In the genomic region with DNA sequence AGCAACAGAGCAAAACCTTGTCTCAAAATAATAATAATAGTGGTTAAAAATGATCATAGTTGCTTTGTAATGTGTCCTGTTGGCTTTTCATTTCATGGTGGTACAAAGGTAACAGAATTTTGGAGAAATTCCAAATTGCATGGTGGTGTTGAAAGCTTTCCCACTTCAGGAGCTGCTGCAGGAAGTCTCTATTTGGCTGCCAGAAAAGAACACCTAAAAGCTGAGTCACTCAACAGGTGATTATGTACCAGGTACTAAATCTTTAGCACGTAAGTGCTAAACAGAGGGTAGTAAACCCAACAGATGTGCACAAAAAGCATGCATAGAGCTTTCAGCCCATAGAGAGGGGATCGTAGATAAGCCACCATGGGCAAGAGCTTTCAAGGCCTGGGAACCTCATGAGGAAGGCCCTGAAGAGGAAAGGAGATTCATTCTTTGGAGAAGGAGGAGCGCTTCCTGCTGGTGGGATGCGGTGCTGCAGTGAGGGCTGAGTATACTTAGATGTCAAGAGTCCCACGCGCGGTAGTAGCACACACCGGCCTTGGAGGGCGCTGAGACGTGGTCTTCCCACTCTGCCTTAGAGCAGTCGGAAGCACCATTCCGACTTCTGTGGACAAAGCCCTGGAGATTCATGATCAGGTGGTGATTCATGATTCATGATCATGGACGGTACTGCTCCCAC, we compare ENCODE assay signal across 8 cellular contexts.
DNase-seq lines count a peak whose midpoint lies in the region; ATAC-seq and TF ChIP-seq lines count a peak whose summit lies in the region.

No MANE protein-coding gene starts in this region.

- no peaks in the 10 kb centered on the region for H3K27me3 ChIP-seq in Loucy (ENCODE audit: insufficient read depth, low read length, poor library complexity, severe bottlenecking)

- TF ChIP-seq CTCF in Loucy (conservative IDR thresholded peaks at IDR 0.05; ENCODE audit: low read length), result peak; percentile 78
- peak; percentile 37 for TF ChIP-seq CTCF in fibroblast of pulmonary artery (IDR thresholded peaks at IDR 0.05; ENCODE audit: low read length, missing control alignments)

- H3K4me1 ChIP-seq in Loucy (ENCODE audit: insufficient read depth, low read length, poor library complexity, severe bottlenecking), result peaks cover 9% of the 10 kb centered on the region

- no peak overlapping the region for H2AFZ ChIP-seq in Loucy (ENCODE audit: low read length)

- H3K79me2 ChIP-seq in Loucy (ENCODE audit: insufficient read depth, low read length), result peaks cover under 1% of the 10 kb centered on the region; the same call in 1 of the 2 replicates

- no peak overlapping the region for H3K4me2 ChIP-seq in Loucy (ENCODE audit: low read depth, low read length, poor library complexity, severe bottlenecking)

- H3K4me3 ChIP-seq in Loucy (ENCODE audit: low read length, poor library complexity, severe bottlenecking) (no peak overlapping the region), fibroblast of pulmonary artery (replicated peaks; ENCODE audit: low read depth, low read length) (no peak overlapping the region)

- H4K20me1 ChIP-seq in Loucy (ENCODE audit: insufficient read depth, low read length, poor library complexity, severe bottlenecking), result no peaks in the 10 kb centered on the region

- no peak for ATAC-seq in GM18858 (IDR thresholded peaks at IDR 0.05; ENCODE audit: unreplicated experiment)

- DNase-seq in NCI-H2196 (lab: John Stamatoyannopoulos, UW; ENCODE audit: unreplicated experiment) (peak; percentile 33), NCI-H2196 treated with DMSO at 0.1 percent for 48 hours (lab: John Stamatoyannopoulos, UW; ENCODE audit: unreplicated experiment) (no peak), fibroblast of pulmonary artery (ENCODE audit: low read depth) (peak; percentile 31), NCI-H1417 treated with DMSO at 0.1 percent for 48 hours (lab: John Stamatoyannopoulos, UW) (no peak)
- peak; percentile 44 for DNase-seq in activated CD4-positive, alpha-beta T cell treated with anti-CD3 and anti-CD28 coated beads, Interleukin-2, amount 50 U/mL, for 1 hour
- DNase-seq in stimulated activated CD4-positive, alpha-beta T cell treated with anti-CD3 and anti-CD28 coated beads, Interleukin-12 subunit alpha, Interleukin-12 subunit beta, amount 100 ng/mL, for 48 hours (ENCODE audit: low read depth in 2 of 3, low spot score in 1 of 3), result peak; percentile 29 to 45 (median 44)

- no peaks in the 10 kb centered on the region for H3K9me2 ChIP-seq in Loucy (replicated peaks; ENCODE audit: low read depth, low read length)

- H3F3A ChIP-seq in Loucy (ENCODE audit: low read depth), result no peaks in the 10 kb centered on the region

- H3K9ac ChIP-seq in Loucy (ENCODE audit: low read depth, low read length, poor library complexity, severe bottlenecking), result no peak overlapping the region

- H3K36me3 ChIP-seq in Loucy (ENCODE audit: insufficient read depth, low read length), result no peaks in the 10 kb centered on the region

- no peaks in the 10 kb centered on the region for H3K9me3 ChIP-seq in Loucy (ENCODE audit: insufficient read depth, low read depth, low read length)

Comparison
In these comparisons a context has a peak if more than half of its experiments do, and no peak if none do; other contexts are left out.
1. DNase-seq: peak in NCI-H2196 (single experiment), activated CD4-positive, alpha-beta T cell treated with anti-CD3 and anti-CD28 coated beads, Interleukin-2, amount 50 U/mL, for 1 hour (single experiment), fibroblast of pulmonary artery (single experiment) and stimulated activated CD4-positive, alpha-beta T cell treated with anti-CD3 and anti-CD28 coated beads, Interleukin-12 subunit alpha, Interleukin-12 subunit beta, amount 100 ng/mL, for 48 hours (3 of 3); none in NCI-H2196 treated with DMSO at 0.1 percent for 48 hours (single experiment) and NCI-H1417 treated with DMSO at 0.1 percent for 48 hours (single experiment).